8 cellular contexts compared by ENCODE assay signal in the genomic region with DNA sequence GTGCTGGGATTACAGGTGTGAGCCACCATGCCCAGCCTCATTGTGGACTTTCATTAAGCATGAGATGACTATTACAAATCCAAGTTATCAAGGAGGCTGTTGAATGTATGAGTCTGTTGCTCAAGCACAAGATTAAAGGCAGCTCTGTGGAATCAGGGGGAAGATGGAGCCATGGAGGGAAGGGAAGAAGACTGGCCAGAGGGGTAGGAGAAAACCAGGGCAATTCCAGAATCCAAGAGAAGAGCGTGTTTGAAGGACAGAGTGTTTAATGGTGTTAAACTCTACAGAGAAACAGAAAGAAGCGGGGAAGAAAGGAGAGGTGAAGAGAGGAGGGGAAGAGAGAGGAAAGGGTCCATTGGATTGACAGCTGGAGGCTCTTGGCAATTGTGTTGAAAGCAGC.
"Had no signal": no experiment of that assay in that cellular context is flagged by ENCODE, and none has a peak within 500 bp of the region (broad histone marks: within the 10 kb centered on the region; RNA-seq: fewer than 3 reads in every experiment).

No MANE protein-coding gene starts in this region.

- H3K4me3 ChIP-seq: GM12878 had no signal

- FAIRE-seq: G401.6, GM12878, GM12891, GM12892, GM18507, GM19239 had no signal

- DNase-seq: GDM1, GF-D8 had no signal

- ATAC-seq: GM12878 had no signal
